ENCODE assay signal across 22 cellular contexts in genomic region chr6:166411271-166411670, GRCh38. TPM values are rescaled to one million over a fixed set of nuclear protein-coding genes. Genes with fewer than 3 reads are reported as not detected.
DNase-seq lines count a peak whose midpoint lies in the region; ATAC-seq and TF ChIP-seq lines count a peak whose summit lies in the region.
"Had no signal": no experiment of that assay in that cellular context is flagged by ENCODE, and none has a peak within 500 bp of the region (broad histone marks: within the 10 kb centered on the region; RNA-seq: fewer than 3 reads in every experiment).

No MANE protein-coding gene starts in this region.

- H3K4ac ChIP-seq in mesenchymal stem cell (ENCODE audit: low read depth in 1 of 2, low read length in 2 of 2) (no peak overlapping the region), trophoblast cell (ENCODE audit: low read depth, low read length) (no peak overlapping the region)

- H4K91ac ChIP-seq in mesenchymal stem cell (ENCODE audit: low read length) = no peak overlapping the region
- H4K91ac ChIP-seq in trophoblast cell (ENCODE audit: low read depth, low read length) = no peak overlapping the region

- H3K4me2 ChIP-seq in mesenchymal stem cell (ENCODE audit: low read length, poor library complexity, severe bottlenecking) = no peak overlapping the region
- H3K4me2 ChIP-seq in trophoblast cell (ENCODE audit: low read length) = no peak overlapping the region

- H3K36me3 Mint-ChIP-seq in activated CD4-positive, alpha-beta T cell treated with anti-CD3 and anti-CD28 coated beads for 36 hours (ENCODE audit: low read depth) = peaks cover 10% of the 10 kb centered on the region
- peaks cover 4 to 9% of the 10 kb centered on the region in 2 donors for H3K36me3 Mint-ChIP-seq in CD4-positive, alpha-beta memory T cell
- H3K36me3 Mint-ChIP-seq in activated CD4-positive, alpha-beta memory T cell treated with anti-CD3 and anti-CD28 coated beads, Interleukin-2, amount 10 ng/mL, durations not matched to agents 7 days and 5 days (ENCODE audit: low read depth) = peaks cover 12% of the 10 kb centered on the region

- H3K4me1 ChIP-seq in CD4-positive, alpha-beta memory T cell (ENCODE audit: insufficient read depth, low read length) = peaks cover 62% of the 10 kb centered on the region
- H3K4me1 ChIP-seq in mesenchymal stem cell (ENCODE audit: control insufficient read depth, insufficient read depth, low read depth, low read length) (peaks cover 2% of the 10 kb centered on the region), trophoblast cell (ENCODE audit: control insufficient read depth in 1 of 2, insufficient read depth in 2 of 2, low read length in 2 of 2) (no peaks in the 10 kb centered on the region)
- H3K4me1 ChIP-seq: breast epithelium, tibial nerve had no signal

- H2BK5ac ChIP-seq in mesenchymal stem cell (ENCODE audit: low read depth, low read length, poor library complexity, severe bottlenecking) (no peak overlapping the region), trophoblast cell (ENCODE audit: low read depth, low read length, poor library complexity) (no peak overlapping the region)

- H3K4me1 Mint-ChIP-seq in activated CD4-positive, alpha-beta T cell treated with anti-CD3 and anti-CD28 coated beads for 36 hours = peaks cover 61% of the 10 kb centered on the region
- peaks cover 45 to 76% (median 60%) of the 10 kb centered on the region in 4 donors for H3K4me1 Mint-ChIP-seq in CD4-positive, alpha-beta memory T cell
- peaks cover 52% of the 10 kb centered on the region for H3K4me1 Mint-ChIP-seq in activated CD4-positive, alpha-beta memory T cell treated with anti-CD3 and anti-CD28 coated beads, Interleukin-2, amount 10 ng/mL, durations not matched to agents 7 days and 5 days

- H3K4me3 ChIP-seq in CD4-positive, alpha-beta memory T cell (ENCODE audit: low read length in 2 of 2) = peak overlapping the region in 1 of 2 donors; percentile 19
- no peak overlapping the region for H3K4me3 ChIP-seq in mesenchymal stem cell (ENCODE audit: insufficient read depth in 1 of 2, low read depth in 1 of 2, low read length in 2 of 2)
- no peak overlapping the region for H3K4me3 ChIP-seq in trophoblast cell (ENCODE audit: low read depth, low read length)
- H3K4me3 ChIP-seq in WERI-Rb-1 (ENCODE audit: low read depth, low read length) = no peak overlapping the region
- H3K4me3 ChIP-seq: breast epithelium, coronary artery, tibial nerve had no signal

- no peaks in the 10 kb centered on the region for H3K27me3 Mint-ChIP-seq in activated CD4-positive, alpha-beta T cell treated with anti-CD3 and anti-CD28 coated beads for 36 hours
- no peaks in the 10 kb centered on the region for H3K27me3 Mint-ChIP-seq in CD4-positive, alpha-beta memory T cell
- H3K27me3 Mint-ChIP-seq in activated CD4-positive, alpha-beta memory T cell treated with anti-CD3 and anti-CD28 coated beads, Interleukin-2, amount 10 ng/mL, durations not matched to agents 7 days and 5 days = peaks cover 19% of the 10 kb centered on the region
- H3K27me3 Mint-ChIP-seq: stimulated activated naive CD8-positive, alpha-beta T cell treated with anti-CD3 and anti-CD28 coated beads, Interleukin-15, Interleukin-2, amounts not matched to agents 100 ng/mL and 50 ng/mL, for 24 hours had no signal

- no peak overlapping the region for H3K14ac ChIP-seq in mesenchymal stem cell (ENCODE audit: low read length in 2 of 2)
- H3K14ac ChIP-seq in trophoblast cell (ENCODE audit: low read length) = no peak overlapping the region

- H3K27ac ChIP-seq in CD4-positive, alpha-beta memory T cell (ENCODE audit: low read depth, low read length) = peak overlapping the region; percentile 38
- H3K27ac ChIP-seq in mesenchymal stem cell (ENCODE audit: low read length, poor library complexity, severe bottlenecking) = no peak overlapping the region
- no peak overlapping the region for H3K27ac ChIP-seq in trophoblast cell (ENCODE audit: low read depth, low read length)
- H3K27ac ChIP-seq in WERI-Rb-1 = no peak overlapping the region
- H3K27ac ChIP-seq: breast epithelium, coronary artery had no signal

- H2AFZ ChIP-seq in mesenchymal stem cell (ENCODE audit: low read depth, low read length) (no peak overlapping the region), trophoblast cell (ENCODE audit: insufficient read depth, low read length, poor library complexity) (no peak overlapping the region)

- H2BK120ac ChIP-seq in mesenchymal stem cell (ENCODE audit: low read depth, low read length) (no peak overlapping the region), trophoblast cell (ENCODE audit: insufficient read depth, low read length, poor library complexity) (no peak overlapping the region)

- peak; percentile 21 for ATAC-seq in activated CD4-positive, alpha-beta T cell treated with anti-CD3 and anti-CD28 coated beads for 36 hours
- ATAC-seq in left ventricle myocardium superior = no peak

- peak overlapping the region; percentile 10 for H3K4me3 Mint-ChIP-seq in activated CD4-positive, alpha-beta T cell treated with anti-CD3 and anti-CD28 coated beads for 36 hours
- H3K4me3 Mint-ChIP-seq in CD4-positive, alpha-beta memory T cell = peak overlapping the region; percentile 80 to 93 (median 86)
- peak overlapping the region; percentile 26 for H3K4me3 Mint-ChIP-seq in activated CD4-positive, alpha-beta memory T cell treated with anti-CD3 and anti-CD28 coated beads, Interleukin-2, amount 10 ng/mL, durations not matched to agents 7 days and 5 days
- H3K4me3 Mint-ChIP-seq: HFFc6; stimulated activated naive CD8-positive, alpha-beta T cell treated with anti-CD3 and anti-CD28 coated beads, Interleukin-15, Interleukin-2, amounts not matched to agents 100 ng/mL and 50 ng/mL, for 24 hours had no signal

- POLR2A ChIA-PET in activated CD4-positive, alpha-beta T cell treated with anti-CD3 and anti-CD28 coated beads for 36 hours (lab: Charles Lee) = no interaction called here
- POLR2A ChIA-PET in CD4-positive, alpha-beta memory T cell (lab: Charles Lee; ENCODE audit: partially characterized antibody) = interaction anchor here (0.6 to 1.5 kb wide), 9 partner anchors 8 to 216 kb away, joined by 3 to 8 read pairs (median 3); partner anchors contain the start of gene RPS6KA2
- POLR2A ChIA-PET in activated CD4-positive, alpha-beta memory T cell treated with anti-CD3 and anti-CD28 coated beads, Interleukin-2, amount 10 ng/mL, durations not matched to agents 7 days and 5 days (lab: Charles Lee) = interaction anchor here (1.1 kb wide), 1 partner anchor 31 kb away, joined by 3 read pairs; no protein-coding TSS in a partner anchor

- H3K23ac ChIP-seq in mesenchymal stem cell (ENCODE audit: low read length in 2 of 2) = no peak overlapping the region
- no peak overlapping the region for H3K23ac ChIP-seq in trophoblast cell (ENCODE audit: low read length)

- no peaks in the 10 kb centered on the region for H3K79me1 ChIP-seq in mesenchymal stem cell (replicated peaks; ENCODE audit: low read length, poor library complexity, severe bottlenecking)
- no peaks in the 10 kb centered on the region for H3K79me1 ChIP-seq in trophoblast cell (ENCODE audit: low read length)

- no peak overlapping the region for H2BK15ac ChIP-seq in mesenchymal stem cell (ENCODE audit: low read depth, poor library complexity, severe bottlenecking)

- intact Hi-C loops in activated CD4-positive, alpha-beta T cell treated with anti-CD3 and anti-CD28 coated beads for 36 hours (cut with DNase I, micrococcal nuclease) = no loop called here
- intact Hi-C loops in CD4-positive, alpha-beta memory T cell (cut with micrococcal nuclease) = loop anchor here (10.0 kb wide), 2 partner anchors 544 to 714 kb away; partner anchors contain the start of genes CCR6 and RNASET2
- intact Hi-C loops in left ventricle myocardium superior (cut with micrococcal nuclease) = no loop called here

- no peaks in the 10 kb centered on the region for H3K79me2 ChIP-seq in trophoblast cell (ENCODE audit: control insufficient read depth, insufficient read depth, low read length, poor library complexity)

- CTCF ChIA-PET in activated CD4-positive, alpha-beta T cell treated with anti-CD3 and anti-CD28 coated beads for 36 hours (lab: Charles Lee) = interaction anchor here (0.5 to 2.0 kb wide), 8 partner anchors 9 to 191 kb away, joined by 3 to 16 read pairs (median 4); no protein-coding TSS in a partner anchor
- CTCF ChIA-PET in CD4-positive, alpha-beta memory T cell (lab: Charles Lee; ENCODE audit: partially characterized antibody) = interaction anchor here (0.7 to 5.0 kb wide), 11 partner anchors 8 to 176 kb away, joined by 3 to 50 read pairs (median 4); no protein-coding TSS in a partner anchor
- CTCF ChIA-PET in activated CD4-positive, alpha-beta memory T cell treated with anti-CD3 and anti-CD28 coated beads, Interleukin-2, amount 10 ng/mL, durations not matched to agents 7 days and 5 days (lab: Charles Lee) = interaction anchor here (1.3 to 2.1 kb wide), 4 partner anchors 9 to 77 kb away, joined by 3 to 10 read pairs (median 6); no protein-coding TSS in a partner anchor

- peaks cover 4% of the 10 kb centered on the region for H3K9me3 Mint-ChIP-seq in activated CD4-positive, alpha-beta T cell treated with anti-CD3 and anti-CD28 coated beads for 36 hours (ENCODE audit: low read depth)
- H3K9me3 Mint-ChIP-seq in CD4-positive, alpha-beta memory T cell = peaks cover 0 to 7% (median under 1%) of the 10 kb centered on the region in 8 donors
- peaks cover 9% of the 10 kb centered on the region for H3K9me3 Mint-ChIP-seq in activated CD4-positive, alpha-beta memory T cell treated with anti-CD3 and anti-CD28 coated beads, Interleukin-2, amount 10 ng/mL, durations not matched to agents 7 days and 5 days
- H3K9me3 Mint-ChIP-seq: HFFc6 had no signal

- H3K27ac Mint-ChIP-seq in activated CD4-positive, alpha-beta T cell treated with anti-CD3 and anti-CD28 coated beads for 36 hours = peak overlapping the region; percentile 70
- peak overlapping the region; percentile 88 to 96 (median 91) for H3K27ac Mint-ChIP-seq in CD4-positive, alpha-beta memory T cell
- H3K27ac Mint-ChIP-seq in activated CD4-positive, alpha-beta memory T cell treated with anti-CD3 and anti-CD28 coated beads, Interleukin-2, amount 10 ng/mL, durations not matched to agents 7 days and 5 days = peak overlapping the region; percentile 44
- H3K27ac Mint-ChIP-seq: HFFc6; stimulated activated naive CD8-positive, alpha-beta T cell treated with anti-CD3 and anti-CD28 coated beads, Interleukin-15, Interleukin-2, amounts not matched to agents 100 ng/mL and 50 ng/mL, for 24 hours had no signal

- H2AK5ac ChIP-seq in mesenchymal stem cell (ENCODE audit: low read length, severe bottlenecking) (no peak overlapping the region), trophoblast cell (ENCODE audit: low read length) (no peak overlapping the region)

- WGBS in mesenchymal stem cell = 95% methylated on average over 15 of the region's 15 CpGs
- no CpG with 5 or more reads among the region's 15 CpGs for WGBS in trophoblast cell (ENCODE audit: extremely low coverage, insufficient coverage, insufficient read length)

- H3K36me3 ChIP-seq in CD4-positive, alpha-beta memory T cell (ENCODE audit: insufficient read depth, low read length) = no peaks in the 10 kb centered on the region
- H3K36me3 ChIP-seq in mesenchymal stem cell (ENCODE audit: control insufficient read depth in 1 of 2, insufficient read depth in 2 of 2, low read depth in 1 of 2, low read length in 2 of 2) (peaks cover 6 to 13% of the 10 kb centered on the region in 2 experiments), trophoblast cell (ENCODE audit: control insufficient read depth in 1 of 2, insufficient read depth in 2 of 2, low read length in 2 of 2) (peaks cover 8 to 13% of the 10 kb centered on the region in 2 experiments), WERI-Rb-1 (no peaks in the 10 kb centered on the region)
- H3K36me3 ChIP-seq: breast epithelium had no signal

- TF ChIP-seq CTCF in WERI-Rb-1 (IDR thresholded peaks at IDR 0.05; ENCODE audit: low read depth, low read length) = no peak

- H4K8ac ChIP-seq in mesenchymal stem cell (ENCODE audit: low read length) = peak overlapping the region; percentile 55
- no peak overlapping the region for H4K8ac ChIP-seq in trophoblast cell (ENCODE audit: low read depth, low read length)

- H4K12ac ChIP-seq in trophoblast cell (ENCODE audit: low read depth, low read length) = no peak overlapping the region

- H3K9ac ChIP-seq in mesenchymal stem cell (ENCODE audit: low read length) (no peak overlapping the region), trophoblast cell (ENCODE audit: low read length) (no peak overlapping the region)

- H3K9me3 ChIP-seq in CD4-positive, alpha-beta memory T cell (ENCODE audit: control insufficient read depth in 1 of 2, low read length in 2 of 2) = no peaks in the 10 kb centered on the region
- H3K9me3 ChIP-seq in mesenchymal stem cell (ENCODE audit: control insufficient read depth, low read length) = no peaks in the 10 kb centered on the region
- peaks cover 6% of the 10 kb centered on the region for H3K9me3 ChIP-seq in trophoblast cell (ENCODE audit: insufficient read depth, low read depth, low read length)
- H3K9me3 ChIP-seq in WERI-Rb-1 (ENCODE audit: severe bottlenecking) = no peaks in the 10 kb centered on the region
- H3K9me3 ChIP-seq: breast epithelium, Caco-2, spleen, tibial nerve had no signal

- H3K27me3 ChIP-seq in CD4-positive, alpha-beta memory T cell (ENCODE audit: insufficient read depth, low read length) = no peaks in the 10 kb centered on the region
- H3K27me3 ChIP-seq in mesenchymal stem cell (ENCODE audit: control insufficient read depth in 1 of 2, insufficient read depth in 1 of 2, low read length in 2 of 2) (no peaks in the 10 kb centered on the region), trophoblast cell (ENCODE audit: insufficient read depth, low read length) (no peaks in the 10 kb centered on the region), WERI-Rb-1 (ENCODE audit: insufficient read depth, low read depth, severe bottlenecking) (no peaks in the 10 kb centered on the region)
- H3K27me3 ChIP-seq: breast epithelium, spleen, tibial nerve had no signal

- H3K18ac ChIP-seq in mesenchymal stem cell (ENCODE audit: low read depth in 1 of 2, low read length in 2 of 2) = no peak overlapping the region
- H3K18ac ChIP-seq in trophoblast cell (ENCODE audit: low read length) = no peak overlapping the region

- no peak overlapping the region for H2BK12ac ChIP-seq in mesenchymal stem cell (ENCODE audit: low read length in 2 of 2)
- no peak overlapping the region for H2BK12ac ChIP-seq in trophoblast cell (ENCODE audit: low read length)

- DNase-seq in activated CD4-positive, alpha-beta T cell treated with anti-CD3 and anti-CD28 coated beads for 36 hours = no peak
- no peak for DNase-seq in activated CD4-positive, alpha-beta T cell treated with anti-CD3 and anti-CD28 coated beads for 1 hour
- no peak for DNase-seq in CD4-positive, alpha-beta memory T cell
- no peak for DNase-seq in activated CD4-positive, alpha-beta memory T cell treated with anti-CD3 and anti-CD28 coated beads, Interleukin-2, amount 10 ng/mL, durations not matched to agents 7 days and 5 days
- DNase-seq in mesenchymal stem cell (no peak), trophoblast cell (no peak), WERI-Rb-1 (no peak), left ventricle myocardium superior (no peak)
- DNase-seq: activated CD8-positive, alpha-beta memory T cell treated with anti-CD3 and anti-CD28 coated beads, Interleukin-2, amount 50 U/mL, for 48 hours; Caco-2; HFFc6; Kasumi-1; kidney glomerular epithelial cell; NCI-H1048; NCI-H2029; NCI-H2227 treated with DMSO at 0.1 percent for 48 hours; NCI-H748 treated with DMSO at 0.1 percent for 48 hours; spleen had no signal

RNA-seq across cellular contexts. Expression of gene MPC1, which starts 28.5 kb away (rescaled TPM):
- 10 to 100 TPM; 17.7 to 20.5 TPM for total RNA-seq in activated CD4-positive, alpha-beta T cell treated with anti-CD3 and anti-CD28 coated beads for 36 hours
- total RNA-seq in CD4-positive, alpha-beta memory T cell = 10 to 100 TPM; 33.1 to 34.7 TPM
- polyA plus RNA-seq in CD4-positive, alpha-beta memory T cell = 10 to 100 TPM; 57.2 to 85.0 TPM
- 10 to 100 TPM; 23.0 to 24.1 TPM for total RNA-seq in activated CD4-positive, alpha-beta memory T cell treated with anti-CD3 and anti-CD28 coated beads, Interleukin-2, amount 10 ng/mL, durations not matched to agents 7 days and 5 days
- polyA plus RNA-seq in mesenchymal stem cell (2013, experiment 1 of 2) = 37.8 TPM
- 40.1 TPM for polyA plus RNA-seq in mesenchymal stem cell (2013, experiment 2 of 2)
- polyA plus RNA-seq in trophoblast cell (2013) = 37.3 and 39.8 TPM in 2 replicates
- total RNA-seq in left ventricle myocardium superior = 411 TPM

Comparison
In these comparisons a context has a peak if more than half of its experiments do, and no peak if none do; other contexts are left out.
1. H3K4me3 Mint-ChIP-seq: peak in every context shown above with its lines; median percentile 86 in CD4-positive, alpha-beta memory T cell; 26 in activated CD4-positive, alpha-beta memory T cell treated with anti-CD3 and anti-CD28 coated beads, Interleukin-2, amount 10 ng/mL, durations not matched to agents 7 days and 5 days; 10 in activated CD4-positive, alpha-beta T cell treated with anti-CD3 and anti-CD28 coated beads for 36 hours.
2. RNA of gene MPC1, which starts 28.5 kb away (total RNA-seq): 411 TPM in left ventricle myocardium superior (single experiment); 33.1 to 34.7 TPM in CD4-positive, alpha-beta memory T cell, 23.0 to 24.1 TPM in activated CD4-positive, alpha-beta memory T cell treated with anti-CD3 and anti-CD28 coated beads, Interleukin-2, amount 10 ng/mL, durations not matched to agents 7 days and 5 days and 17.7 to 20.5 TPM in activated CD4-positive, alpha-beta T cell treated with anti-CD3 and anti-CD28 coated beads for 36 hours; every median in the first group is over 10 times any median in the second.
3. Peak in every context shown above with its lines, with median percentiles within 50 percentile points of each other: H3K27ac Mint-ChIP-seq.